ENCODE assay signal across 1 cellular context in the genomic region with DNA sequence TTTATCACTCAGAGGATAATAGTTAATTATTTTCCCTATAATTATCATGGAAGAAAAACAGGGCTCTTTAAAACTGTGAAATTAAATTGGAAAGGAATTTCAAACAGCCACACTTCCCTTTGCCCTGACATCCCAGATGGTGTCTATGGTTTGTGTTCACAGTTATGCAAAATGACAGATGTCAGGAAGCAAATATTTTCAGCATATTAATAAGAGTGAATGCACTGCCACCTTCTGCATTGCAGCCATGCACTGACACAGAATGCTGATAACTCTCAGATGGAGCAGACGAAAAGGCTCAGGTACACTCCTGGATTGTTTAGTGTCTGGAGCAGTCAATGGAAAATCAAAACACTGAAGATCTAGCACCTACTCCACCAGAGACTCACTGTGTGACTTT.
TF ChIP-seq lines count a peak whose summit lies in the region.

No MANE protein-coding gene starts in this region.

TF ChIP-seq in SK-N-SH, 30 proteins besides CTCF, POLR2A, EP300 and RAD21 (continued from another document):
- TF ChIP-seq EZH2phosphoT487 (IDR thresholded peaks at IDR 0.05; ENCODE audit: borderline replicate concordance, low read depth) (no peak), TEAD4 (IDR thresholded peaks at IDR 0.05; ENCODE audit: borderline replicate concordance, insufficient read depth) (no peak), POLR2AphosphoS5 (IDR thresholded peaks at IDR 0.05; ENCODE audit: low read depth, low read length) (no peak), SIN3A (IDR thresholded peaks at IDR 0.05; ENCODE audit: borderline replicate concordance, low read depth, low read length) (no peak), FOSL2 (IDR thresholded peaks at IDR 0.05; ENCODE audit: borderline replicate concordance, low read depth) (no peak), TAF1 (IDR thresholded peaks at IDR 0.05; ENCODE audit: borderline replicate concordance, low read depth, low read length) (no peak), RCOR1 (IDR thresholded peaks at IDR 0.05; ENCODE audit: low read length) (peak; percentile 49; the same call in 1 of the 2 replicates), FOXM1 (IDR thresholded peaks at IDR 0.05; ENCODE audit: low read depth) (no peak), YY1 (IDR thresholded peaks at IDR 0.05; ENCODE audit: low read depth) (no peak)
- TF ChIP-seq, protein P1, sequence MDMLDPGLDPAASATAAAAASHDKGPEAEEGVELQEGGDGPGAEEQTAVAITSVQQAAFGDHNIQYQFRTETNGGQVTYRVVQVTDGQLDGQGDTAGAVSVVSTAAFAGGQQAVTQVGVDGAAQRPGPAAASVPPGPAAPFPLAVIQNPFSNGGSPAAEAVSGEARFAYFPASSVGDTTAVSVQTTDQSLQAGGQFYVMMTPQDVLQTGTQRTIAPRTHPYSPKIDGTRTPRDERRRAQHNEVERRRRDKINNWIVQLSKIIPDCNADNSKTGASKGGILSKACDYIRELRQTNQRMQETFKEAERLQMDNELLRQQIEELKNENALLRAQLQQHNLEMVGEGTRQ (IDR thresholded peaks at IDR 0.05; ENCODE audit: borderline replicate concordance, low read depth, low read length): no peak
